Comparison of ENCODE assay signal across 10 cellular contexts in the genomic region with DNA sequence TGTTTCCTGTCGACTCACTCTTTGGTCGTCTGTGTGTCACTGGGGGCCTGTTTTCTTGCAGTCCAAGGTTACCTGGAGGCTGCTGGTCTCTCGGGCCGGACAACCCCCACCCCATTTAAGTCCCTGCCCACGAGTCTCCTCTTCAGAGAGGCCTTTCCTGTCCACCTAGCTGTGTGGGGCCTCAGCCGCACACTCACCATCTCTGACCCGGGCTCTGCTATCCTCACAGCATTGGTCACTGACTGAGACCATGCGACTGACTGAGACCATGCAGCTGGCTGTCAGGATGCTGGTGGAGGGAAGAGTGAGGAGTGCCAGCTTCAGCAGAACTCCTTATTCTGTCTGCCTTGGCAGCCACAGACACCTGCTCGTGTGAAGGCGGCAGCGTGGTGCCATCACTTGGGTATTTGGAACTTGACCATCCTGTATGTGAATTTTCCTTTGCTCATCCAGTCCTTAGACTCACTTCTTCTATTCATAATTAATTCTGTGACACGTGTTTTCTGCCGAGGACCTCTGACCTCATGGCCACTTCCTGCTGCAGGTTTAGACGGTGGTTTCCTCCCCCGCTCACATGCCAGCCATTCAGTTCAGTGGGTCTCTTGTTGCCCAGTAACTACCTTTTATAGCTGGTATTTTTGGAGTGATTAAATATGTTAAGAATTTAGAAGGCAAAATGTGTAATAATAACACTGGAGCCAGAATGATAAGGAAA. TPM values are rescaled to one million over a fixed set of nuclear protein-coding genes. Genes with fewer than 3 reads are reported as not detected.
DNase-seq lines count a peak whose midpoint lies in the region; ATAC-seq, FAIRE-seq and TF ChIP-seq lines count a peak whose summit lies in the region.
"Had no signal": no experiment of that assay in that cellular context is flagged by ENCODE, and none has a peak within 500 bp of the region (broad histone marks: within the 10 kb centered on the region; RNA-seq: fewer than 3 reads in every experiment).

No MANE protein-coding gene starts in this region.

- no peaks in the 10 kb centered on the region for H3K9me2 ChIP-seq in hepatocyte (replicated peaks; ENCODE audit: insufficient read depth)

- H3K4me1 ChIP-seq in breast epithelium (no peaks in the 10 kb centered on the region), left ventricle myocardium inferior (peaks cover 41% of the 10 kb centered on the region), hepatocyte (ENCODE audit: insufficient read depth) (no peaks in the 10 kb centered on the region)
- H3K4me1 ChIP-seq: parathyroid adenoma had no signal

- peaks cover 14% of the 10 kb centered on the region for H3K9me3 Mint-ChIP-seq in MCF 10A (ENCODE audit: unreplicated experiment)
- no peaks in the 10 kb centered on the region for H3K9me3 Mint-ChIP-seq in activated CD4-positive, alpha-beta memory T cell treated with anti-CD3 and anti-CD28 coated beads for 36 hours

- H3K27me3 Mint-ChIP-seq in MCF 10A (ENCODE audit: insufficient read depth, unreplicated experiment): no peaks in the 10 kb centered on the region
- no peaks in the 10 kb centered on the region for H3K27me3 Mint-ChIP-seq in activated CD4-positive, alpha-beta memory T cell treated with anti-CD3 and anti-CD28 coated beads for 36 hours

- H3K4me3 Mint-ChIP-seq in MCF 10A (ENCODE audit: unreplicated experiment): no peak overlapping the region
- no peak overlapping the region for H3K4me3 Mint-ChIP-seq in activated CD4-positive, alpha-beta memory T cell treated with anti-CD3 and anti-CD28 coated beads for 36 hours

- TF ChIP-seq POLR2A in breast epithelium (IDR thresholded peaks at IDR 0.05): no peak

- CTCF ChIA-PET in MCF 10A (lab: Yijun Ruan, JAX): no interaction called here
- CTCF ChIA-PET in activated CD4-positive, alpha-beta memory T cell treated with anti-CD3 and anti-CD28 coated beads for 36 hours (lab: Charles Lee): interaction anchor here (0.7 to 1.2 kb wide), 2 partner anchors 85 to 632 kb away, joined by 3 to 5 read pairs; no protein-coding TSS in a partner anchor

- H2AFZ ChIP-seq in hepatocyte: no peak overlapping the region
- H2AFZ ChIP-seq: parathyroid adenoma had no signal

- POLR2A ChIA-PET in MCF 10A (lab: Yijun Ruan, JAX): interaction anchor here (0.5 kb wide), 1 partner anchor 1548 kb away, joined by 4 read pairs; no protein-coding TSS in a partner anchor
- POLR2A ChIA-PET in activated CD4-positive, alpha-beta memory T cell treated with anti-CD3 and anti-CD28 coated beads for 36 hours (lab: Charles Lee): no interaction called here

- WGBS in hepatocyte (ENCODE audit: low lambda C conversion rate, missing lambda C conversion rate): 85% methylated on average over 15 of the region's 15 CpGs

- DNase-seq in MCF 10A (ENCODE audit: unreplicated experiment) (no peak), breast epithelium (ENCODE audit: low spot score in 2 of 2) (no peak), left ventricle myocardium inferior (no peak), urothelium cell line (ENCODE audit: low spot score) (peak; percentile 62), hepatocyte (ENCODE audit: low spot score) (no peak)
- DNase-seq in activated CD4-positive, alpha-beta memory T cell treated with anti-CD3 and anti-CD28 coated beads for 36 hours: peak; percentile 61
- no peak for DNase-seq in effector CD4-positive, alpha-beta T cell
- DNase-seq: DMS79 had no signal

- no peaks in the 10 kb centered on the region for H4K20me1 ChIP-seq in hepatocyte (ENCODE audit: insufficient read depth, poor library complexity, severe bottlenecking)

- no peak overlapping the region for H3K4me2 ChIP-seq in hepatocyte

- BruUV-seq in MCF 10A (replicated peaks; lab: Mats Ljungman, UMichigan): no TSS peak

- TF ChIP-seq CTCF in MCF 10A (IDR thresholded peaks at IDR 0.05; ENCODE audit: unreplicated experiment) (no peak), breast epithelium (IDR thresholded peaks at IDR 0.05) (no peak), left ventricle myocardium inferior (IDR thresholded peaks at IDR 0.05; ENCODE audit: borderline replicate concordance) (no peak), hepatocyte (IDR thresholded peaks at IDR 0.05; ENCODE audit: poor library complexity) (no peak)

- no peak for ATAC-seq in GM21360 (IDR thresholded peaks at IDR 0.05; ENCODE audit: unreplicated experiment)

- intact Hi-C loops in MCF 10A (cut with micrococcal nuclease) (no loop called here), breast epithelium (cut with DNase I; ENCODE audit: low total_unique reads) (no loop called here), left ventricle myocardium inferior (cut with micrococcal nuclease) (no loop called here)
- intact Hi-C loops in activated CD4-positive, alpha-beta memory T cell treated with anti-CD3 and anti-CD28 coated beads for 36 hours (cut with micrococcal nuclease): loop anchor here (5.0 kb wide), 1 partner anchor 48 kb away; the partner anchor contains the start of gene ASB1

- peak overlapping the region; percentile 54 for H3K27ac Mint-ChIP-seq in MCF 10A (ENCODE audit: low read depth, unreplicated experiment)
- H3K27ac Mint-ChIP-seq in activated CD4-positive, alpha-beta memory T cell treated with anti-CD3 and anti-CD28 coated beads for 36 hours: no peak overlapping the region

- peak overlapping the region in 1 of 2 donors; percentile 1 for H3K27ac ChIP-seq in breast epithelium
- H3K27ac ChIP-seq in left ventricle myocardium inferior (replicated peaks): peak overlapping the region; percentile 79
- H3K27ac ChIP-seq in hepatocyte: no peak overlapping the region
- H3K27ac ChIP-seq: parathyroid adenoma had no signal

- H3K79me2 ChIP-seq in hepatocyte: no peaks in the 10 kb centered on the region

- H3K36me3 ChIP-seq in breast epithelium (no peaks in the 10 kb centered on the region), left ventricle myocardium inferior (peaks cover 9% of the 10 kb centered on the region), hepatocyte (replicated peaks; ENCODE audit: insufficient read depth, low read depth) (no peaks in the 10 kb centered on the region)

- FAIRE-seq in urothelium cell line (lab: Jason Lieb, UNC): no peak

- H3K9me3 ChIP-seq in breast epithelium (no peaks in the 10 kb centered on the region), left ventricle myocardium inferior (replicated peaks) (no peaks in the 10 kb centered on the region), hepatocyte (ENCODE audit: low read depth) (no peaks in the 10 kb centered on the region)

- H3K4me3 ChIP-seq in breast epithelium: no peak overlapping the region
- H3K4me3 ChIP-seq in left ventricle myocardium inferior: no peak overlapping the region
- no peak overlapping the region for H3K4me3 ChIP-seq in hepatocyte

- H3K27me3 ChIP-seq in breast epithelium: no peaks in the 10 kb centered on the region
- H3K27me3 ChIP-seq in left ventricle myocardium inferior (ENCODE audit: low read depth): no peaks in the 10 kb centered on the region
- H3K27me3 ChIP-seq in hepatocyte: no peaks in the 10 kb centered on the region

- H3K36me3 Mint-ChIP-seq in MCF 10A (ENCODE audit: insufficient read depth, unreplicated experiment): peaks cover 19% of the 10 kb centered on the region
- H3K36me3 Mint-ChIP-seq in activated CD4-positive, alpha-beta memory T cell treated with anti-CD3 and anti-CD28 coated beads for 36 hours: no peaks in the 10 kb centered on the region

- peaks cover 6% of the 10 kb centered on the region for H3K4me1 Mint-ChIP-seq in MCF 10A (ENCODE audit: insufficient read depth, unreplicated experiment)
- peaks cover 14% of the 10 kb centered on the region for H3K4me1 Mint-ChIP-seq in activated CD4-positive, alpha-beta memory T cell treated with anti-CD3 and anti-CD28 coated beads for 36 hours (ENCODE audit: low read depth)

RNA-seq across cellular contexts. Expression of gene ASB1, which starts 47.5 kb away (rescaled TPM):
- 104 and 113 TPM in 2 replicates for total RNA-seq in MCF 10A (2022)
- total RNA-seq in breast epithelium: 10 to 100 TPM; 11.2 to 18.7 (median 18.4) TPM
- total RNA-seq in activated CD4-positive, alpha-beta memory T cell treated with anti-CD3 and anti-CD28 coated beads for 36 hours: 10 to 100 TPM; 34.6 to 38.8 TPM
- 52.6 TPM for total RNA-seq in left ventricle myocardium inferior
- 13.0 and 19.3 TPM in 2 replicates for total RNA-seq in hepatocyte
- polyA plus RNA-seq in hepatocyte: 27.9 and 30.1 TPM in 2 replicates

RNA-seq across cellular contexts. Expression of gene TRAF3IP1, which starts 58.9 kb away (rescaled TPM):
- total RNA-seq in MCF 10A (2022): 19.1 and 30.1 TPM in 2 replicates
- total RNA-seq in breast epithelium: 10 to 100 TPM; 12.1 to 20.6 (median 15.7) TPM
- 1 to 10 TPM; 8.0 to 9.3 TPM for total RNA-seq in activated CD4-positive, alpha-beta memory T cell treated with anti-CD3 and anti-CD28 coated beads for 36 hours
- total RNA-seq in left ventricle myocardium inferior: 14.6 TPM
- 9.0 and 9.7 TPM in 2 replicates for total RNA-seq in hepatocyte
- polyA plus RNA-seq in hepatocyte: 8.4 and 9.1 TPM in 2 replicates

Comparison
In these comparisons a context has a peak if more than half of its experiments do, and no peak if none do; other contexts are left out.
1. DNase-seq: peak in activated CD4-positive, alpha-beta memory T cell treated with anti-CD3 and anti-CD28 coated beads for 36 hours (single experiment) and urothelium cell line (single experiment); none in MCF 10A (single experiment), breast epithelium (0 of 2), left ventricle myocardium inferior (single experiment), hepatocyte (single experiment) and effector CD4-positive, alpha-beta T cell (single experiment).